In the genomic region with DNA sequence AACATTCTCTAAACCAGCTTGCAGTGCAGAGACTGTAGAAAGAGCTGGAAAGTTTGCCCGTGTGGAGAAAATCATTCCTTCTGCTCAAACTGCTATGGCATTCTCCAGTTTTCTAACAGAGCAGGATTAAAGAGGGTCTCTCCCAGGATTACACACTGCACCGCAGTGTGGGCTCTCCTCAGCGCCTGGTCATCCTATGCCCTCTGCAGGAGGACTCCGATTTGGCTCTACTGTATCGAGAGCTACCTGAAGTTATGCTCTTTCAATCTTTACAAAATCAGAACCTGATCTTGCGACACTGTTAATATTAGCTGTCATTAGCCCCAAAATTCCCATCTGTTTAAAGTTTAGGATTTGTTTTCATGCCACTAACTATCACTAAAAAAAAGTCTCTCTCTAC, we compare ENCODE assay signal across 17 cellular contexts. TPM values are rescaled to one million over a fixed set of nuclear protein-coding genes. Genes with fewer than 3 reads are reported as not detected.
DNase-seq lines count a peak whose midpoint lies in the region; ATAC-seq and TF ChIP-seq lines count a peak whose summit lies in the region.
"Had no signal": no experiment of that assay in that cellular context is flagged by ENCODE, and none has a peak within 500 bp of the region (broad histone marks: within the 10 kb centered on the region; RNA-seq: fewer than 3 reads in every experiment).

No MANE protein-coding gene starts in this region.

- DNase-seq in AG10803 (ENCODE audit: low read depth) = no peak
- DNase-seq in HFFc6 = no peak
- DNase-seq in dorsolateral prefrontal cortex = peak in 1 of 10 donors; percentile 47
- DNase-seq in medulla oblongata (ENCODE audit: extremely low spot score) = peak; percentile 54
- DNase-seq in foreskin melanocyte = no peak
- DNase-seq in stimulated activated naive CD8-positive, alpha-beta T cell treated with anti-CD3 and anti-CD28 coated beads, Interleukin-15, amount 100 ng/mL, for 72 hours = no peak
- DNase-seq in HuH-7 (ENCODE audit: low spot score) = no peak
- no peak for DNase-seq in thyroid gland
- DNase-seq: activated naive CD8-positive, alpha-beta T cell treated with anti-CD3 and anti-CD28 coated beads, Interleukin-2, amount 50 U/mL, for 24 hours; CD8-positive, alpha-beta T cell; heart right ventricle; mesenchymal stem cell; MV-4-11; NCI-H446 treated with DMSO at 0.1 percent for 48 hours; stimulated activated CD4-positive, alpha-beta T cell treated with anti-CD3 and anti-CD28 coated beads, Interleukin-2, amount 100 ng/mL, for 48 hours; stimulated activated naive CD4-positive, alpha-beta T cell had no signal

- no peaks in the 10 kb centered on the region for H3K9me3 ChIP-seq in thyroid gland
- H3K9me3 ChIP-seq: heart right ventricle, prostate gland had no signal

- 75 to 80% methylated on average over 6 of the region's 6 CpGs for WGBS in thyroid gland, 2 donors

- H3K36me3 Mint-ChIP-seq in HFFc6 (ENCODE audit: low read depth) = no peaks in the 10 kb centered on the region
- H3K36me3 Mint-ChIP-seq: CD8-positive, alpha-beta T cell had no signal

- H3K4me3 Mint-ChIP-seq in HFFc6 = no peak overlapping the region
- H3K4me3 Mint-ChIP-seq in stimulated activated naive CD8-positive, alpha-beta T cell treated with anti-CD3 and anti-CD28 coated beads, Interleukin-15, amount 100 ng/mL, for 72 hours = no peak overlapping the region
- H3K4me3 Mint-ChIP-seq: activated naive CD8-positive, alpha-beta T cell treated with anti-CD3 and anti-CD28 coated beads, Interleukin-2, amount 50 U/mL, for 24 hours; CD8-positive, alpha-beta T cell had no signal

- H3K4me3 ChIP-seq in AG10803 (ENCODE audit: low read length) = no peak overlapping the region
- peak overlapping the region in 1 of 59 donors; percentile 16 for H3K4me3 ChIP-seq in dorsolateral prefrontal cortex
- no peak overlapping the region for H3K4me3 ChIP-seq in thyroid gland (replicated peaks in 1 of 3)
- H3K4me3 ChIP-seq: heart right ventricle, prostate gland had no signal

- no peaks in the 10 kb centered on the region for H3K4me1 ChIP-seq in thyroid gland
- H3K4me1 ChIP-seq: heart right ventricle, prostate gland had no signal

- H3K27ac ChIP-seq in dorsolateral prefrontal cortex (no peak overlapping the region), thyroid gland (no peak overlapping the region)
- H3K27ac ChIP-seq: heart right ventricle, prostate gland had no signal

- H3K27me3 ChIP-seq in dorsolateral prefrontal cortex (no peaks in the 10 kb centered on the region), thyroid gland (no peaks in the 10 kb centered on the region)
- H3K27me3 ChIP-seq: heart right ventricle had no signal

- H3K27me3 Mint-ChIP-seq in HFFc6 (ENCODE audit: insufficient read depth) = peaks cover 2% of the 10 kb centered on the region; the same call in 1 of the 2 replicates
- H3K27me3 Mint-ChIP-seq in stimulated activated naive CD8-positive, alpha-beta T cell treated with anti-CD3 and anti-CD28 coated beads, Interleukin-15, amount 100 ng/mL, for 72 hours = no peaks in the 10 kb centered on the region
- H3K27me3 Mint-ChIP-seq: activated naive CD8-positive, alpha-beta T cell treated with anti-CD3 and anti-CD28 coated beads, Interleukin-2, amount 50 U/mL, for 24 hours had no signal

- peak; percentile 42; the same call in 1 of the 2 replicates for TF ChIP-seq CTCF in AG10803 (conservative IDR thresholded peaks at IDR 0.05; ENCODE audit: low read length)
- TF ChIP-seq CTCF in HFFc6 (IDR thresholded peaks at IDR 0.05) = peak; percentile 23; the same call in 1 of the 2 replicates
- peak in 52 of 56 donors; percentile 17 to 75 (median 44) for TF ChIP-seq CTCF in dorsolateral prefrontal cortex (IDR thresholded peaks at IDR 0.05 in 54 of 56, conservative IDR thresholded peaks at IDR 0.05 in 2 of 56; ENCODE audit: low read depth in 1 of 56, partially characterized antibody in 56 of 56)
- TF ChIP-seq CTCF in thyroid gland (IDR thresholded peaks at IDR 0.05) = peak in 1 of 6 experiments; percentile 6

- no peaks in the 10 kb centered on the region for H3K36me3 ChIP-seq in thyroid gland
- H3K36me3 ChIP-seq: heart right ventricle, prostate gland had no signal

- intact Hi-C loops in dorsolateral prefrontal cortex (cut with DNase I) (loop anchor here in 1 of 2 donors (5.0 to 10.0 kb wide), 2 partner anchors 47 to 655 kb away; no protein-coding TSS in a partner anchor), thyroid gland (cut with DNase I) (loop anchor here (10.0 kb wide), 2 partner anchors 313 to 563 kb away; no protein-coding TSS in a partner anchor)

- peaks cover 24% of the 10 kb centered on the region for H3K4me1 Mint-ChIP-seq in HFFc6 (ENCODE audit: low read depth)
- H3K4me1 Mint-ChIP-seq in stimulated activated naive CD8-positive, alpha-beta T cell treated with anti-CD3 and anti-CD28 coated beads, Interleukin-15, amount 100 ng/mL, for 72 hours = no peaks in the 10 kb centered on the region

- TF ChIP-seq POLR2A in thyroid gland (IDR thresholded peaks at IDR 0.05) = no peak

- no peak for ATAC-seq in stimulated activated naive CD8-positive, alpha-beta T cell treated with anti-CD3 and anti-CD28 coated beads, Interleukin-15, amount 100 ng/mL, for 72 hours
- ATAC-seq: activated naive CD8-positive, alpha-beta T cell treated with anti-CD3 and anti-CD28 coated beads, Interleukin-2, amount 50 U/mL, for 24 hours had no signal

- H3K27ac Mint-ChIP-seq in HFFc6 = no peak overlapping the region
- H3K27ac Mint-ChIP-seq in stimulated activated naive CD8-positive, alpha-beta T cell treated with anti-CD3 and anti-CD28 coated beads, Interleukin-15, amount 100 ng/mL, for 72 hours = no peak overlapping the region
- H3K27ac Mint-ChIP-seq: activated naive CD8-positive, alpha-beta T cell treated with anti-CD3 and anti-CD28 coated beads, Interleukin-2, amount 50 U/mL, for 24 hours; CD8-positive, alpha-beta T cell had no signal

- H3K9me3 Mint-ChIP-seq in HFFc6 = no peaks in the 10 kb centered on the region
- no peaks in the 10 kb centered on the region for H3K9me3 Mint-ChIP-seq in stimulated activated naive CD8-positive, alpha-beta T cell treated with anti-CD3 and anti-CD28 coated beads, Interleukin-15, amount 100 ng/mL, for 72 hours
- H3K9me3 Mint-ChIP-seq: activated naive CD8-positive, alpha-beta T cell treated with anti-CD3 and anti-CD28 coated beads, Interleukin-2, amount 50 U/mL, for 24 hours; CD8-positive, alpha-beta T cell had no signal

RNA-seq across cellular contexts. Expression of a gene that starts 33.0 kb away (rescaled TPM):
- total RNA-seq in HFFc6 (2021; fragmentation: NEBNext Ultra II Directional; extraction: Animal tissue kit (Norgen Biotek cat#: 25700)) = 10 to 100 TPM; 12.3 to 17.6 (median 13.8) TPM
- total RNA-seq in dorsolateral prefrontal cortex (100 to 1,000 TPM in 109 of 120 experiments, 10 to 100 TPM in 11; 75.0 to 217 (median 136) TPM), thyroid gland (10 to 100 TPM; 32.6 to 67.4 (median 34.3) TPM)
- total RNA-seq: CD8-positive, alpha-beta T cell had no signal
